In the genomic region with DNA sequence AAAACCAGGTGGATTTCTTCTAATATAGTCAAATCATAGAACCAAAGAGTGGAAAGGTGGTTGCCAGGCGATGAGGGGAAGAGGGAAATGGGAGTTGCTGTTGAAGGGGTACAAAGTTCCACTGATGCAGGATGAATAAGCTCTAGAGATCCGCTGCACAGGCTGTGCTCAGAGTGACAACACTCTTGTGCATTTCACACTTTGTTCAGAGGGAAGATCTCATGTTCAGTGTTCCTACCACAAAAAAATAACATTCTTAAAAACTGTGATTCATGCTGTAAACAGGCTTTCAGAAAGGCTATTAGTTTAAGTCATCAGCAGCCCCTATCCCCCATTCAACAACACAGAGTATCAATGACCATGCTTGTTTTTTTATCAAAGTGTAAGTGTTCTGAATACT, we compare ENCODE assay signal across 13 cellular contexts.
DNase-seq lines count a peak whose midpoint lies in the region; ATAC-seq and TF ChIP-seq lines count a peak whose summit lies in the region.
"Had no signal": no experiment of that assay in that cellular context is flagged by ENCODE, and none has a peak within 500 bp of the region (broad histone marks: within the 10 kb centered on the region; RNA-seq: fewer than 3 reads in every experiment).

No MANE protein-coding gene starts in this region.

- H3K79me2 ChIP-seq in GM23248 (ENCODE audit: insufficient read depth): no peaks in the 10 kb centered on the region
- H3K79me2 ChIP-seq in hepatocyte: no peaks in the 10 kb centered on the region

- H3K4me1 Mint-ChIP-seq in stimulated activated effector memory CD8-positive, alpha-beta T cell treated with anti-CD3 and anti-CD28 coated beads, Interleukin-12 subunit alpha, Interleukin-12 subunit beta, amount 100 ng/mL, for 72 hours: no peaks in the 10 kb centered on the region

- H3K27ac ChIP-seq in GM23248 (no peak overlapping the region), hepatocyte (peak overlapping the region; percentile 74)
- H3K27ac ChIP-seq: HL-60, PC-9 had no signal

- in situ Hi-C loops in GM23248 (cut with MboI): no loop called here

- H4K20me1 ChIP-seq in GM23248 (ENCODE audit: insufficient read depth) (no peaks in the 10 kb centered on the region), hepatocyte (ENCODE audit: insufficient read depth, poor library complexity, severe bottlenecking) (no peaks in the 10 kb centered on the region)

- WGBS in GM23248 (ENCODE audit: low coverage in 1 of 2, low lambda C conversion rate in 2 of 2, missing lambda C conversion rate in 2 of 2), 2 experiments: 35 to 56% methylated on average over 2 of the region's 2 CpGs
- 87% methylated on average over 2 of the region's 2 CpGs for WGBS in hepatocyte (ENCODE audit: low lambda C conversion rate, missing lambda C conversion rate)

- no peak for TF ChIP-seq CTCF in hepatocyte (IDR thresholded peaks at IDR 0.05; ENCODE audit: poor library complexity)

- H3K9me3 ChIP-seq in GM23248 (ENCODE audit: low read depth) (no peaks in the 10 kb centered on the region), adipocyte (ENCODE audit: control insufficient read depth, low read length) (peaks cover 19% of the 10 kb centered on the region), hepatocyte (ENCODE audit: low read depth) (no peaks in the 10 kb centered on the region), skeletal muscle satellite cell (replicated peaks; ENCODE audit: low read length) (peaks cover 5% of the 10 kb centered on the region)

- H3K9me3 Mint-ChIP-seq in stimulated activated effector memory CD8-positive, alpha-beta T cell treated with anti-CD3 and anti-CD28 coated beads, Interleukin-12 subunit alpha, Interleukin-12 subunit beta, amount 100 ng/mL, for 72 hours: no peaks in the 10 kb centered on the region

- H3K9ac ChIP-seq in GM23248: no peak overlapping the region
- no peak overlapping the region for H3K9ac ChIP-seq in adipocyte (ENCODE audit: low read length)
- peak overlapping the region; percentile 43 for H3K9ac ChIP-seq in skeletal muscle satellite cell (ENCODE audit: low read depth, low read length)

- H3K9me2 ChIP-seq in GM23248 (ENCODE audit: insufficient read depth) (no peaks in the 10 kb centered on the region), hepatocyte (replicated peaks; ENCODE audit: insufficient read depth) (no peaks in the 10 kb centered on the region)

- no peaks in the 10 kb centered on the region for H3F3A ChIP-seq in GM23248 (ENCODE audit: insufficient read depth)

- H3K36me3 Mint-ChIP-seq in stimulated activated effector memory CD8-positive, alpha-beta T cell treated with anti-CD3 and anti-CD28 coated beads, Interleukin-12 subunit alpha, Interleukin-12 subunit beta, amount 100 ng/mL, for 72 hours: no peaks in the 10 kb centered on the region
- H3K36me3 Mint-ChIP-seq: CD8-positive, alpha-beta T cell had no signal

- no peak overlapping the region for H3K4me3 ChIP-seq in GM23248
- no peak overlapping the region for H3K4me3 ChIP-seq in adipocyte (ENCODE audit: low read length)
- no peak overlapping the region for H3K4me3 ChIP-seq in hepatocyte
- peak overlapping the region; percentile 10 for H3K4me3 ChIP-seq in skeletal muscle satellite cell (ENCODE audit: low read length)
- H3K4me3 ChIP-seq: PC-9 had no signal

- H3K4me1 ChIP-seq in GM23248 (ENCODE audit: insufficient read depth) (no peaks in the 10 kb centered on the region), adipocyte (ENCODE audit: control insufficient read depth, insufficient read depth, low read length) (no peaks in the 10 kb centered on the region), hepatocyte (ENCODE audit: insufficient read depth) (peaks cover 8% of the 10 kb centered on the region), skeletal muscle satellite cell (ENCODE audit: control insufficient read depth, insufficient read depth, low read length) (peaks cover 19% of the 10 kb centered on the region)

- no peak for ATAC-seq in stimulated activated effector memory CD8-positive, alpha-beta T cell treated with anti-CD3 and anti-CD28 coated beads, Interleukin-12 subunit alpha, Interleukin-12 subunit beta, amount 100 ng/mL, for 72 hours
- ATAC-seq in GM18861 (IDR thresholded peaks at IDR 0.05; ENCODE audit: unreplicated experiment): no peak
- ATAC-seq: CD8-positive, alpha-beta T cell had no signal

- H2AFZ ChIP-seq in GM23248 (no peak overlapping the region), hepatocyte (no peak overlapping the region)
- H2AFZ ChIP-seq: PC-9 had no signal

- no peak overlapping the region for H3K4me3 Mint-ChIP-seq in stimulated activated effector memory CD8-positive, alpha-beta T cell treated with anti-CD3 and anti-CD28 coated beads, Interleukin-12 subunit alpha, Interleukin-12 subunit beta, amount 100 ng/mL, for 72 hours
- H3K4me3 Mint-ChIP-seq: CD8-positive, alpha-beta T cell had no signal

- no peak overlapping the region for H3K27ac Mint-ChIP-seq in stimulated activated effector memory CD8-positive, alpha-beta T cell treated with anti-CD3 and anti-CD28 coated beads, Interleukin-12 subunit alpha, Interleukin-12 subunit beta, amount 100 ng/mL, for 72 hours
- H3K27ac Mint-ChIP-seq: CD8-positive, alpha-beta T cell had no signal

- H3K4me2 ChIP-seq in GM23248 (ENCODE audit: unreplicated experiment): no peak overlapping the region
- H3K4me2 ChIP-seq in hepatocyte: no peak overlapping the region
- peak overlapping the region; percentile 57 for H3K4me2 ChIP-seq in skeletal muscle satellite cell (ENCODE audit: low read length)
- H3K4me2 ChIP-seq: PC-9 had no signal

- peaks cover 17% of the 10 kb centered on the region; the same call in 1 of the 2 replicates for H3K27me3 ChIP-seq in GM23248 (replicated peaks; ENCODE audit: insufficient read depth)
- peaks cover 4% of the 10 kb centered on the region for H3K27me3 ChIP-seq in adipocyte (replicated peaks; ENCODE audit: control insufficient read depth, insufficient read depth, low read length)
- H3K27me3 ChIP-seq in hepatocyte: no peaks in the 10 kb centered on the region
- no peaks in the 10 kb centered on the region for H3K27me3 ChIP-seq in skeletal muscle satellite cell (ENCODE audit: control insufficient read depth, insufficient read depth, low read length)

- DNase-seq in GM23248 (peak; percentile 31), adipocyte (ENCODE audit: low read depth) (peak; percentile 23), hepatocyte (ENCODE audit: low spot score) (peak; percentile 20), activated T-cell treated with anti-CD3 and anti-CD28 coated beads for 4 hours (no peak)
- DNase-seq in stimulated activated effector memory CD8-positive, alpha-beta T cell treated with anti-CD3 and anti-CD28 coated beads, Interleukin-12 subunit alpha, Interleukin-12 subunit beta, amount 100 ng/mL, for 72 hours (ENCODE audit: low spot score in 2 of 2): no peak
- DNase-seq: CD8-positive, alpha-beta T cell; DND-41; NCI-H2107; NCI-H345; PC-9 had no signal

- no peaks in the 10 kb centered on the region for H3K36me3 ChIP-seq in GM23248 (ENCODE audit: low read depth)
- no peaks in the 10 kb centered on the region for H3K36me3 ChIP-seq in adipocyte (ENCODE audit: control insufficient read depth, insufficient read depth, low read length, severe bottlenecking)
- no peaks in the 10 kb centered on the region for H3K36me3 ChIP-seq in hepatocyte (replicated peaks; ENCODE audit: insufficient read depth, low read depth)
- no peaks in the 10 kb centered on the region for H3K36me3 ChIP-seq in skeletal muscle satellite cell (ENCODE audit: insufficient read depth, low read length)

Comparison
In these comparisons a context has a peak if more than half of its experiments do, and no peak if none do; other contexts are left out.
1. DNase-seq: peak in GM23248 (single experiment), adipocyte (single experiment) and hepatocyte (single experiment); none in activated T-cell treated with anti-CD3 and anti-CD28 coated beads for 4 hours (single experiment) and stimulated activated effector memory CD8-positive, alpha-beta T cell treated with anti-CD3 and anti-CD28 coated beads, Interleukin-12 subunit alpha, Interleukin-12 subunit beta, amount 100 ng/mL, for 72 hours (0 of 2).